ENCODE assay signal across 9 cellular contexts in genomic region chr15:77650285-77650684, GRCh38. TPM values are rescaled to one million over a fixed set of nuclear protein-coding genes. Genes with fewer than 3 reads are reported as not detected.
DNase-seq lines count a peak whose midpoint lies in the region; FAIRE-seq and TF ChIP-seq lines count a peak whose summit lies in the region.
"Had no signal": no experiment of that assay in that cellular context is flagged by ENCODE, and none has a peak within 500 bp of the region (broad histone marks: within the 10 kb centered on the region; RNA-seq: fewer than 3 reads in every experiment).

No MANE protein-coding gene starts in this region.

- H3K27me3 Mint-ChIP-seq in endothelial cell (ENCODE audit: unreplicated experiment) = peaks cover 3% of the 10 kb centered on the region

- TF ChIP-seq CTCF in endothelial cell (IDR thresholded peaks at IDR 0.05; ENCODE audit: unreplicated experiment) = peak; percentile 70
- TF ChIP-seq CTCF in lower leg skin (IDR thresholded peaks at IDR 0.05) = no peak
- no peak for TF ChIP-seq CTCF in suprapubic skin (IDR thresholded peaks at IDR 0.05)

- no peaks in the 10 kb centered on the region for H3K9me3 ChIP-seq in suprapubic skin

- H3K9me3 Mint-ChIP-seq in endothelial cell (ENCODE audit: unreplicated experiment) = no peaks in the 10 kb centered on the region

- H3K4me3 Mint-ChIP-seq in endothelial cell (ENCODE audit: unreplicated experiment) = no peak overlapping the region
- H3K4me3 Mint-ChIP-seq: memory B cell had no signal

- H3K27ac Mint-ChIP-seq in endothelial cell (ENCODE audit: unreplicated experiment) = no peak overlapping the region

- TF ChIP-seq POLR2A in lower leg skin (IDR thresholded peaks at IDR 0.05) (no peak), suprapubic skin (IDR thresholded peaks at IDR 0.05) (no peak)

- FAIRE-seq in urothelium cell line (lab: Jason Lieb, UNC) = no peak

- H3K36me3 ChIP-seq in suprapubic skin = no peaks in the 10 kb centered on the region

- H3K4me3 ChIP-seq in lower leg skin (ENCODE audit: low read depth, poor library complexity, severe bottlenecking) (no peak overlapping the region), suprapubic skin (no peak overlapping the region)

- no peak for TF ChIP-seq EP300 in suprapubic skin (IDR thresholded peaks at IDR 0.05)

- H3K4me1 Mint-ChIP-seq in endothelial cell (ENCODE audit: unreplicated experiment) = no peaks in the 10 kb centered on the region
- H3K4me1 Mint-ChIP-seq: memory B cell had no signal

- peak; percentile 12 for DNase-seq in stimulated activated CD4-positive, alpha-beta T cell treated with anti-CD3 and anti-CD28 coated beads, Interleukin-4, amount 100 ng/mL, for 1 hour
- no peak for DNase-seq in stimulated activated CD4-positive, alpha-beta T cell treated with anti-CD3 and anti-CD28 coated beads, Interleukin-2, amount 100 ng/mL, for 48 hours
- DNase-seq in NCI-H69 (lab: John Stamatoyannopoulos, UW) (peak; percentile 17), endothelial cell (ENCODE audit: low spot score) (peak; percentile 77), urothelium cell line (ENCODE audit: low spot score) (peak; percentile 46), lower leg skin (ENCODE audit: low spot score in 2 of 2) (no peak), NCI-H2171 treated with DMSO at 0.1 percent for 48 hours (lab: John Stamatoyannopoulos, UW) (no peak), suprapubic skin (ENCODE audit: low spot score in 2 of 2) (no peak)

- 72 to 77% methylated on average over 3 of the region's 3 CpGs for WGBS in lower leg skin, 2 donors
- WGBS in suprapubic skin = 85% methylated on average over 3 of the region's 3 CpGs

- H3K36me3 Mint-ChIP-seq in endothelial cell (ENCODE audit: low read depth, unreplicated experiment) = no peaks in the 10 kb centered on the region
- H3K36me3 Mint-ChIP-seq: memory B cell had no signal

- H3K4me1 ChIP-seq in suprapubic skin = no peaks in the 10 kb centered on the region

- no peak overlapping the region for H3K27ac ChIP-seq in suprapubic skin

- intact Hi-C loops in lower leg skin (cut with DNase I; ENCODE audit: low total_unique reads) = no loop called here

- H3K27me3 ChIP-seq in suprapubic skin = peaks cover 23% of the 10 kb centered on the region

RNA-seq across cellular contexts. Expression of gene LINGO1, which starts 17.6 kb away (rescaled TPM):
- total RNA-seq in endothelial cell (ENCODE audit: unreplicated experiment) = 18.8 TPM
- 1 to 10 TPM in 2 of 4 donors, under 1 TPM in 2; 0.42 to 4.4 (median 1.5) TPM for total RNA-seq in lower leg skin
- 10 to 100 TPM in 1 of 4 donors, 1 to 10 TPM in 3; 2.7 to 12.5 (median 4.9) TPM for total RNA-seq in suprapubic skin

Comparison
In these comparisons a context has a peak if more than half of its experiments do, and no peak if none do; other contexts are left out.
1. DNase-seq: peak in stimulated activated CD4-positive, alpha-beta T cell treated with anti-CD3 and anti-CD28 coated beads, Interleukin-4, amount 100 ng/mL, for 1 hour (single experiment), NCI-H69 (single experiment), endothelial cell (single experiment) and urothelium cell line (single experiment); none in stimulated activated CD4-positive, alpha-beta T cell treated with anti-CD3 and anti-CD28 coated beads, Interleukin-2, amount 100 ng/mL, for 48 hours (0 of 2), lower leg skin (0 of 2), NCI-H2171 treated with DMSO at 0.1 percent for 48 hours (single experiment) and suprapubic skin (0 of 2).